Comparison of ENCODE assay signal across 20 cellular contexts in genomic region chr11:72605958-72606357, GRCh38.
DNase-seq lines count a peak whose midpoint lies in the region; ATAC-seq and TF ChIP-seq lines count a peak whose summit lies in the region.
"Had no signal": no experiment of that assay in that cellular context is flagged by ENCODE, and none has a peak within 500 bp of the region (broad histone marks: within the 10 kb centered on the region; RNA-seq: fewer than 3 reads in every experiment).

No MANE protein-coding gene starts in this region.

- no peaks in the 10 kb centered on the region for H3K27me3 ChIP-seq in MG63
- H3K27me3 ChIP-seq in esophagus (ENCODE audit: control insufficient read depth in 1 of 2, insufficient read depth in 2 of 2, low read length in 2 of 2): no peaks in the 10 kb centered on the region
- H3K27me3 ChIP-seq in left lung: peaks cover 0 to 79% of the 10 kb centered on the region in 2 donors
- no peaks in the 10 kb centered on the region for H3K27me3 ChIP-seq in skeletal muscle tissue (ENCODE audit: control insufficient read depth in 3 of 3, insufficient read depth in 3 of 3, low read length in 3 of 3)
- H3K27me3 ChIP-seq: hepatocyte had no signal

- H3K4me1 ChIP-seq in esophagus (ENCODE audit: control insufficient read depth in 2 of 2, insufficient read depth in 2 of 2, low read length in 1 of 2): peaks cover 0 to 13% of the 10 kb centered on the region in 2 donors
- H3K4me1 ChIP-seq in left lung: peaks cover 2% of the 10 kb centered on the region in 2 donors
- H3K4me1 ChIP-seq in skeletal muscle tissue (ENCODE audit: control insufficient read depth in 3 of 3, insufficient read depth in 3 of 3, low read length in 3 of 3): peaks cover 24 to 45% (median 29%) of the 10 kb centered on the region in 3 donors

- H3K36me3 ChIP-seq in MG63 (no peaks in the 10 kb centered on the region), esophagus (ENCODE audit: control insufficient read depth in 2 of 2, insufficient read depth in 2 of 2, low read length in 1 of 2) (no peaks in the 10 kb centered on the region), left lung (no peaks in the 10 kb centered on the region), skeletal muscle tissue (ENCODE audit: control insufficient read depth in 3 of 3, insufficient read depth in 3 of 3, low read length in 3 of 3) (no peaks in the 10 kb centered on the region)

- H3K4me3 Mint-ChIP-seq in activated CD8-positive, alpha-beta T cell treated with anti-CD3 and anti-CD28 coated beads, Interleukin-2, amount 10 ng/mL, durations not matched to agents 7 days and 5 days: no peak overlapping the region
- peak overlapping the region in 1 of 2 donors; percentile 64 for H3K4me3 Mint-ChIP-seq in CD14-positive monocyte
- H3K4me3 Mint-ChIP-seq: CD4-positive, CD25-positive, alpha-beta regulatory T cell; IgD-negative memory B cell had no signal

- H3K27ac ChIP-seq in esophagus (ENCODE audit: low read depth in 2 of 2, low read length in 1 of 2) (peak overlapping the region; percentile 41 to 42), left lung (no peak overlapping the region), skeletal muscle tissue (ENCODE audit: low read depth, low read length) (peak overlapping the region; percentile 31)
- H3K27ac ChIP-seq: hepatocyte, RWPE1 had no signal

- TF ChIP-seq CTCF in left lung (IDR thresholded peaks at IDR 0.05) (no peak), CD14-positive monocyte (IDR thresholded peaks at IDR 0.05) (no peak)

- H3K36me3 Mint-ChIP-seq in activated CD8-positive, alpha-beta T cell treated with anti-CD3 and anti-CD28 coated beads, Interleukin-2, amount 10 ng/mL, durations not matched to agents 7 days and 5 days (ENCODE audit: low read depth): no peaks in the 10 kb centered on the region
- peaks cover 0 to 2% of the 10 kb centered on the region in 2 donors for H3K36me3 Mint-ChIP-seq in CD14-positive monocyte
- H3K36me3 Mint-ChIP-seq: CD4-positive, CD25-positive, alpha-beta regulatory T cell; IgD-negative memory B cell had no signal

- DNase-seq in MG63: peak; percentile 62
- DNase-seq in left lung: no peak
- no peak for DNase-seq in NCI-H2107 (lab: John Stamatoyannopoulos, UW)
- no peak for DNase-seq in AML-193 (lab: John Stamatoyannopoulos, UW)
- DNase-seq in activated CD8-positive, alpha-beta T cell treated with anti-CD3 and anti-CD28 coated beads, Interleukin-2, amount 10 ng/mL, durations not matched to agents 7 days and 5 days: no peak
- no peak for DNase-seq in CD14-positive monocyte (ENCODE audit: low spot score)
- DNase-seq: activated gamma-delta T cell treated with Interleukin-2 at 50 U/mL for 16 hours; activated T-cell treated with anti-CD3 and anti-CD28 coated beads, Interleukin-2, amount 50 U/mL, for 1 hour; CD4-positive, CD25-positive, alpha-beta regulatory T cell; dermis blood vessel endothelial cell; mammary epithelial cell; NCI-H1417; NCI-H510A treated with DMSO at 0.1 percent for 48 hours; T1000 had no signal

- 23 to 46% methylated on average over 8 of the region's 8 CpGs for WGBS in esophagus, 2 donors

- peaks cover 5% of the 10 kb centered on the region for H3K4me1 Mint-ChIP-seq in activated CD8-positive, alpha-beta T cell treated with anti-CD3 and anti-CD28 coated beads, Interleukin-2, amount 10 ng/mL, durations not matched to agents 7 days and 5 days (ENCODE audit: low read depth)
- peaks cover 21% of the 10 kb centered on the region for H3K4me1 Mint-ChIP-seq in CD14-positive monocyte
- H3K4me1 Mint-ChIP-seq: CD4-positive, CD25-positive, alpha-beta regulatory T cell had no signal

- intact Hi-C loops in left lung (cut with DNase I): no loop called here
- intact Hi-C loops in CD14-positive monocyte (cut with micrococcal nuclease): no loop called here

- POLR2A ChIA-PET in activated CD8-positive, alpha-beta T cell treated with anti-CD3 and anti-CD28 coated beads, Interleukin-2, amount 10 ng/mL, durations not matched to agents 7 days and 5 days (lab: Charles Lee): no interaction called here

- peaks cover 16% of the 10 kb centered on the region for H3K27me3 Mint-ChIP-seq in activated CD8-positive, alpha-beta T cell treated with anti-CD3 and anti-CD28 coated beads, Interleukin-2, amount 10 ng/mL, durations not matched to agents 7 days and 5 days (ENCODE audit: low read depth)
- H3K27me3 Mint-ChIP-seq in CD14-positive monocyte (ENCODE audit: low read depth in 3 of 3): peaks cover 53 to 93% (median 67%) of the 10 kb centered on the region in 3 donors

- H3K9ac ChIP-seq in skeletal muscle tissue (ENCODE audit: low read depth in 1 of 3, low read length in 3 of 3): peak overlapping the region; percentile 50 to 54 (median 54)

- no peak overlapping the region for H3K27ac Mint-ChIP-seq in activated CD8-positive, alpha-beta T cell treated with anti-CD3 and anti-CD28 coated beads, Interleukin-2, amount 10 ng/mL, durations not matched to agents 7 days and 5 days
- peak overlapping the region in 2 of 7 donors; percentile 5 to 27 for H3K27ac Mint-ChIP-seq in CD14-positive monocyte
- H3K27ac Mint-ChIP-seq: CD4-positive, CD25-positive, alpha-beta regulatory T cell had no signal

- H3K9me3 Mint-ChIP-seq in activated CD8-positive, alpha-beta T cell treated with anti-CD3 and anti-CD28 coated beads, Interleukin-2, amount 10 ng/mL, durations not matched to agents 7 days and 5 days (ENCODE audit: insufficient read depth): no peaks in the 10 kb centered on the region
- peaks cover 0 to 3% (median 0%) of the 10 kb centered on the region in 7 donors for H3K9me3 Mint-ChIP-seq in CD14-positive monocyte
- H3K9me3 Mint-ChIP-seq: IgD-negative memory B cell had no signal

- ATAC-seq in left lung: peak; percentile 40
- no peak for ATAC-seq in activated CD8-positive, alpha-beta T cell treated with anti-CD3 and anti-CD28 coated beads, Interleukin-2, amount 10 ng/mL, durations not matched to agents 7 days and 5 days
- ATAC-seq: SK-N-SH treated with all-trans-retinoic acid at 6 μM for 48 hours had no signal

- CTCF ChIA-PET in activated CD8-positive, alpha-beta T cell treated with anti-CD3 and anti-CD28 coated beads, Interleukin-2, amount 10 ng/mL, durations not matched to agents 7 days and 5 days (lab: Charles Lee): interaction anchor here (1.9 to 10.9 kb wide), 2 partner anchors 17 to 135 kb away, joined by 8 to 104 read pairs; no protein-coding TSS in a partner anchor

- H3K4me3 ChIP-seq in MG63: no peak overlapping the region
- no peak overlapping the region for H3K4me3 ChIP-seq in esophagus (ENCODE audit: low read depth in 1 of 2, low read length in 2 of 2)
- H3K4me3 ChIP-seq in left lung: no peak overlapping the region
- H3K4me3 ChIP-seq in skeletal muscle tissue (ENCODE audit: low read length in 3 of 3): peak overlapping the region in 1 of 3 donors; percentile 35
- H3K4me3 ChIP-seq: hepatocyte had no signal

- H3K9me3 ChIP-seq in MG63 (no peaks in the 10 kb centered on the region), esophagus (ENCODE audit: control insufficient read depth in 2 of 2, insufficient read depth in 1 of 2, low read depth in 1 of 2, low read length in 1 of 2) (no peaks in the 10 kb centered on the region), left lung (no peaks in the 10 kb centered on the region), skeletal muscle tissue (ENCODE audit: control insufficient read depth in 3 of 3, low read length in 3 of 3) (no peaks in the 10 kb centered on the region)

Comparison
In these comparisons a context has a peak if more than half of its experiments do, and no peak if none do; other contexts are left out.
1. H3K27ac ChIP-seq: peak in esophagus (2 of 2) and skeletal muscle tissue (single experiment); none in left lung (0 of 2).